7 cellular contexts compared by ENCODE assay signal in the genomic region with DNA sequence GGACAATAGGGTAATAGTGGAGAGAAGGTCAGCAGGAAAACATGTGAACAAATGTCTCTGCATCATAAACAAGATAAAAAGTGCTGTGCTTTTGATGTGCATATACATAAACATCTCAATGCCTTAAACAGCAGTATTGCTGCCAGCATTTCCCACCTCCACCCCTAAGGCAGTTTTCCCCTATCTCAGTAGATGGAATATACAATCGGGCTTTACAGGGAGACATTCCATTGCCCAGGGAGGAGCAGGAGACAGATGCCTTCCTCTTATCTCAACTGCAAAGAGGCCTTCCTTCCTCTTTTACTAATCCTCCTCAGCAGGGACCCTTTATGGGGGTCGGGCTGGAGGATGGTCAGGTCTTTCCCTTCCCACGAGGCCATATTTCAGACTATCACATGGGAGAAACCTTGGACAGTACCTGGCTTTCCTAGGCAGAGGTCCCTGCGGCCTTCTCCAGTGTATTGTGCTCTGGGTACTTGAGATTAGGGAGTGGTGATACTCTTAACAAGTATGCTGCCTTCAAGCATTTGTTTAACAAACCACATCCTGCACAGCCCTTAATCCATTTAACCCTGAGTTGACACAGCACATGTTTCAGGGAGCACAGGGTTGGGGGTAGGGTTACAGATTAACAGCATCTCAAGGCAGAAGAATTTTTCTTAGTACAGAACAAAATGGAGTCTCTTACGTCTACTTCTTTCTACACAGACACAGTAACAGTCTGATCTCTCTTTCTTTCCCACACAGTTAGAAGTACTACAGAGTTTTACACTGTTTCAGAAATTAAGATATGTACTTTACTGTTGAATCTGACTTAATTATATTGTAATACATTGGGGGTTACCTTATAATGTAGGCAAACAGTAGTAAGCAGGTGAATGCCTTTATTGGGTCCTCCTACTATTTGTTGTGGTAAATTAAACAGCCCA.
DNase-seq lines count a peak whose midpoint lies in the region; ATAC-seq, FAIRE-seq and TF ChIP-seq lines count a peak whose summit lies in the region.
"Not testable (repeated sequence)": the region's sequence is repeated elsewhere in the genome, so short reads cannot be mapped to it uniquely, and the experiment has no call there.

No MANE protein-coding gene starts in this region.

- H3K4me1 Mint-ChIP-seq in activated naive CD4-positive, alpha-beta T cell treated with anti-CD3 and anti-CD28 coated beads, Interleukin-2, amount 50 U/mL, for 24 hours = peaks cover 18% of the 10 kb centered on the region
- peaks cover 31% of the 10 kb centered on the region for H3K4me1 Mint-ChIP-seq in endothelial cell (ENCODE audit: unreplicated experiment)
- H3K4me1 Mint-ChIP-seq in progenitor cell of endocrine pancreas (ENCODE audit: low read depth) = peaks cover 14% of the 10 kb centered on the region

- not testable (repeated sequence) for DNase-seq in GM19239 (ENCODE audit: insufficient read length, low spot score); left lung; progenitor cell of endocrine pancreas (ENCODE audit: low spot score, unreplicated experiment)
- DNase-seq in NCI-H187 (lab: John Stamatoyannopoulos, UW) = peak; percentile 19 to 63
- peak; percentile 23 for DNase-seq in SK-N-DZ (ENCODE audit: low spot score)
- DNase-seq in endothelial cell (ENCODE audit: low spot score) = peak; percentile 34

- H3K27me3 Mint-ChIP-seq in activated naive CD4-positive, alpha-beta T cell treated with anti-CD3 and anti-CD28 coated beads, Interleukin-2, amount 50 U/mL, for 24 hours; endothelial cell (ENCODE audit: unreplicated experiment); progenitor cell of endocrine pancreas: not testable (repeated sequence)

- H3K4me3 Mint-ChIP-seq in activated naive CD4-positive, alpha-beta T cell treated with anti-CD3 and anti-CD28 coated beads, Interleukin-2, amount 50 U/mL, for 24 hours = peak overlapping the region; percentile 83
- H3K4me3 Mint-ChIP-seq in endothelial cell (ENCODE audit: unreplicated experiment) (peak overlapping the region; percentile 78), progenitor cell of endocrine pancreas (ENCODE audit: low read depth) (peak overlapping the region; percentile 76)

- intact Hi-C loops in left lung (cut with DNase I) = not testable (repeated sequence)

- H3K36me3 ChIP-seq in left lung = not testable (repeated sequence)

- peak; percentile 56 for FAIRE-seq in GM19239 (lab: Jason Lieb, UNC)

- H3K9me3 Mint-ChIP-seq in activated naive CD4-positive, alpha-beta T cell treated with anti-CD3 and anti-CD28 coated beads, Interleukin-2, amount 50 U/mL, for 24 hours; endothelial cell (ENCODE audit: unreplicated experiment); progenitor cell of endocrine pancreas (ENCODE audit: low read depth): not testable (repeated sequence)

- not testable (repeated sequence) for TF ChIP-seq CTCF in endothelial cell (IDR thresholded peaks at IDR 0.05; ENCODE audit: unreplicated experiment); left lung (IDR thresholded peaks at IDR 0.05); progenitor cell of endocrine pancreas (IDR thresholded peaks at IDR 0.05; ENCODE audit: unreplicated experiment)

- H3K27me3 ChIP-seq in left lung = not testable (repeated sequence)

- H3K9me3 ChIP-seq in left lung = not testable (repeated sequence)

- H3K27ac ChIP-seq in left lung = peak overlapping the region; percentile 63 to 69

- peak; percentile 67 for ATAC-seq in left lung

- H3K4me3 ChIP-seq in left lung = peak overlapping the region; percentile 10 to 32

- H3K27ac Mint-ChIP-seq in activated naive CD4-positive, alpha-beta T cell treated with anti-CD3 and anti-CD28 coated beads, Interleukin-2, amount 50 U/mL, for 24 hours = not testable (repeated sequence)
- H3K27ac Mint-ChIP-seq in endothelial cell (ENCODE audit: unreplicated experiment) = peak overlapping the region; percentile 92
- H3K27ac Mint-ChIP-seq in progenitor cell of endocrine pancreas = peak overlapping the region; percentile 87

- not testable (repeated sequence) for H3K4me1 ChIP-seq in left lung

- not testable (repeated sequence) for H3K36me3 Mint-ChIP-seq in activated naive CD4-positive, alpha-beta T cell treated with anti-CD3 and anti-CD28 coated beads, Interleukin-2, amount 50 U/mL, for 24 hours; endothelial cell (ENCODE audit: low read depth, unreplicated experiment); progenitor cell of endocrine pancreas (ENCODE audit: insufficient read depth)
